In genomic region chr6:33271608-33272357, GRCh38 we compare ENCODE assay signal across 8 cellular contexts. TPM values are rescaled to one million over a fixed set of nuclear protein-coding genes. Genes with fewer than 3 reads are reported as not detected.
DNase-seq lines count a peak whose midpoint lies in the region; ATAC-seq and TF ChIP-seq lines count a peak whose summit lies in the region.

Gene RPS18 (plus strand): TSS chr6:33272075. CDS start chr6:33272120, 45 bp downstream.
Gene VPS52 (minus strand): TSS chr6:33271876. CDS start chr6:33271675, 201 bp downstream.

- H3K27ac ChIP-seq in esophagus (ENCODE audit: low read depth in 2 of 2, low read length in 1 of 2) (peak within 1 kb of the TSS; percentile 89 to 94), muscle layer of colon (ENCODE audit: low read depth, low read length) (peak within 1 kb of the TSS; percentile 97)

- no peaks in the 10 kb centered on the region for H3K27me3 Mint-ChIP-seq in activated T-cell treated with anti-CD3 and anti-CD28 coated beads, Interleukin-2, amount 50 U/mL, for 24 hours

- peaks cover 93% of the 10 kb centered on the region for H3K36me3 Mint-ChIP-seq in activated T-cell treated with anti-CD3 and anti-CD28 coated beads, Interleukin-2, amount 50 U/mL, for 24 hours (ENCODE audit: low read depth)

- H3K4me1 ChIP-seq in esophagus (ENCODE audit: control insufficient read depth in 2 of 2, insufficient read depth in 2 of 2, low read length in 1 of 2) (peaks cover 0 to 7% of the 10 kb centered on the region in 2 donors), muscle layer of colon (ENCODE audit: insufficient read depth, low read length) (peaks cover 40% of the 10 kb centered on the region)

- H3K27me3 ChIP-seq in esophagus (ENCODE audit: control insufficient read depth in 1 of 2, insufficient read depth in 2 of 2, low read length in 2 of 2) (no peaks in the 10 kb centered on the region), muscle layer of colon (ENCODE audit: control insufficient read depth in 1 of 2, insufficient read depth in 2 of 2, low read length in 2 of 2) (no peaks in the 10 kb centered on the region)

- peaks cover 39% of the 10 kb centered on the region for H3K4me1 Mint-ChIP-seq in activated T-cell treated with anti-CD3 and anti-CD28 coated beads, Interleukin-2, amount 50 U/mL, for 24 hours (ENCODE audit: low read depth)

- H3K9me3 ChIP-seq in esophagus (ENCODE audit: control insufficient read depth in 2 of 2, insufficient read depth in 1 of 2, low read depth in 1 of 2, low read length in 1 of 2): no peaks in the 10 kb centered on the region
- H3K9me3 ChIP-seq in muscle layer of colon (ENCODE audit: low read length): no peaks in the 10 kb centered on the region

- H3K4me3 Mint-ChIP-seq in activated T-cell treated with anti-CD3 and anti-CD28 coated beads, Interleukin-2, amount 50 U/mL, for 24 hours: peak within 1 kb of the TSS; percentile 98

- H3K9ac ChIP-seq in muscle layer of colon (ENCODE audit: low read length): peak within 1 kb of the TSS; percentile 79

- H3K9me3 Mint-ChIP-seq in activated T-cell treated with anti-CD3 and anti-CD28 coated beads, Interleukin-2, amount 50 U/mL, for 24 hours: no peaks in the 10 kb centered on the region

- 0% methylated on average over 49 of the region's 49 CpGs for WGBS in esophagus, 2 donors

- H3K4me3 ChIP-seq in esophagus (ENCODE audit: low read depth in 1 of 2, low read length in 2 of 2) (peak within 1 kb of the TSS; percentile 77 to 93), muscle layer of colon (ENCODE audit: low read depth in 1 of 2, low read length in 2 of 2) (peak within 1 kb of the TSS; percentile 83 to 98)

- peak within 1 kb of the TSS; percentile 100 for H3K27ac Mint-ChIP-seq in activated T-cell treated with anti-CD3 and anti-CD28 coated beads, Interleukin-2, amount 50 U/mL, for 24 hours

- peaks cover 7 to 20% of the 10 kb centered on the region in 2 donors for H3K36me3 ChIP-seq in esophagus (ENCODE audit: control insufficient read depth in 2 of 2, insufficient read depth in 2 of 2, low read length in 1 of 2)
- peaks cover 62% of the 10 kb centered on the region for H3K36me3 ChIP-seq in muscle layer of colon (ENCODE audit: insufficient read depth, low read length)

- in situ Hi-C loops in KBM-7 (cut with MboI; ENCODE audit: low pct_unique_long_range_greater_than_20kb, low sequenced_read_pairs): loop anchor here (10.0 kb wide), 1 partner anchor 133 kb away; no protein-coding TSS in a partner anchor

- peak; percentile 54 for ATAC-seq in GM21717 (IDR thresholded peaks at IDR 0.05; ENCODE audit: unreplicated experiment)

- DNase-seq in DMS153 treated with DMSO at 0.1 percent for 48 hours (lab: John Stamatoyannopoulos, UW; ENCODE audit: unreplicated experiment): peak; percentile 93
- DNase-seq in KBM-7: peak; percentile 99
- peak; percentile 92 for DNase-seq in activated T-cell treated with anti-CD3 and anti-CD28 coated beads, Interleukin-2, amount 50 U/mL, for 24 hours
- DNase-seq in stimulated activated CD8-positive, alpha-beta memory T cell treated with anti-CD3 and anti-CD28 coated beads, Interleukin-7, amount 100 ng/mL, for 24 hours (ENCODE audit: low read depth): peak; percentile 65

TF ChIP-seq in PFSK-1, 5 proteins besides CTCF, POLR2A, EP300 and RAD21:
- TF ChIP-seq POLR2AphosphoS5 (IDR thresholded peaks at IDR 0.05; ENCODE audit: low read depth, low read length): peak; percentile 100
- TF ChIP-seq REST (IDR thresholded peaks at IDR 0.05; ENCODE audit: insufficient read depth in 1 of 2, low read depth in 2 of 2, low read length in 2 of 2): peak; percentile 61 to 79
- TF ChIP-seq SIN3A (IDR thresholded peaks at IDR 0.05; ENCODE audit: borderline replicate concordance, insufficient read depth, low read length): no peak
- TF ChIP-seq FOXP2 (optimal IDR thresholded peaks at IDR 0.05; ENCODE audit: borderline replicate concordance, extremely low read depth, extremely low read length, insufficient read depth): no peak
- TF ChIP-seq TAF1 (IDR thresholded peaks at IDR 0.05; ENCODE audit: borderline replicate concordance, insufficient read depth, low read length): peak; percentile 99

RNA-seq across cellular contexts. Expression of gene RPS18, which starts in this region (rescaled TPM):
- polyA plus RNA-seq in PFSK-1 (2012; ENCODE audit: insufficient read length, low read depth): 7,537 TPM
- 1,000 to 10,000 TPM; 7,154 to 7,464 TPM for polyA plus RNA-seq in esophagus

RNA-seq across cellular contexts. Expression of gene VPS52, which starts in this region (rescaled TPM):
- 41.8 TPM for polyA plus RNA-seq in PFSK-1 (2012; ENCODE audit: insufficient read length, low read depth)
- polyA plus RNA-seq in esophagus: 10 to 100 TPM; 44.9 to 48.9 TPM

Comparison
In these comparisons a context has a peak if more than half of its experiments do, and no peak if none do; other contexts are left out.
1. Peak in every context shown above with its lines: DNase-seq, ATAC-seq, H3K4me3 ChIP-seq and H3K27ac ChIP-seq.